ENCODE assay signal across 17 cellular contexts in the genomic region with DNA sequence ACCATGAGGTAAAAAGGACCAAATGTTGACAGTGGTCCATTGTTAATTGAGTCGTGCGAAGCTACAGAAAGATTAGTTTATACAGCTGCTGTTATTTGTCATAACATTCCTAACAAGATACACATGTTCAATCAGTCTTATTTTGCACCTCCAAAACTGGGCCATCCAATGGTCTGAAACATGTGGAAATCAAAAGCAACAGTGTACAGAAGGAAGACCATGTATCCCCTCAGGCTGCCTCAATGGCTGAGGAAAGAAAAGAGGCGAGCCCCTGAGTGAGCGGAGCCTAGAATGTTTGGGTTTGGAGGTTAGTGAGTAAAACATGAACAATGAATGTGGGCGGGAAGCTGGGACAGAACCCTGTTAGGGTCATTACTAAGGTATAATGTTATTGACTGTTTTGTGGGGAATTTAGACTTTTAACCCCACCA. TPM values are rescaled to one million over a fixed set of nuclear protein-coding genes. Genes with fewer than 3 reads are reported as not detected.
DNase-seq lines count a peak whose midpoint lies in the region; ATAC-seq and TF ChIP-seq lines count a peak whose summit lies in the region.
"Had no signal": no experiment of that assay in that cellular context is flagged by ENCODE, and none has a peak within 500 bp of the region (broad histone marks: within the 10 kb centered on the region; RNA-seq: fewer than 3 reads in every experiment).

No MANE protein-coding gene starts in this region.

- H3K4me1 Mint-ChIP-seq in activated CD4-positive, alpha-beta T cell treated with anti-CD3 and anti-CD28 coated beads for 36 hours, result peaks cover 5% of the 10 kb centered on the region
- H3K4me1 Mint-ChIP-seq: activated CD4-positive, alpha-beta T cell treated with anti-CD3 and anti-CD28 coated beads, Interleukin-2, amount 10 ng/mL, durations not matched to agents 24 days and 14 days had no signal

- CTCF ChIA-PET in mammary epithelial cell (lab: Charles Lee; ENCODE audit: low non-redundant PET), result no interaction called here
- CTCF ChIA-PET in activated CD4-positive, alpha-beta T cell treated with anti-CD3 and anti-CD28 coated beads for 36 hours (lab: Charles Lee), result no interaction called here

- H3K27me3 ChIP-seq in mammary epithelial cell (ENCODE audit: insufficient read depth, low read length) (no peaks in the 10 kb centered on the region), kidney epithelial cell (ENCODE audit: control insufficient read depth, insufficient read depth, low read length) (no peaks in the 10 kb centered on the region), esophagus squamous epithelium (no peaks in the 10 kb centered on the region)
- H3K27me3 ChIP-seq: BE2C, cardiac muscle cell had no signal

- no peaks in the 10 kb centered on the region for H3K9me3 ChIP-seq in mammary epithelial cell (replicated peaks; ENCODE audit: insufficient read depth, low read length)
- H3K9me3 ChIP-seq in esophagus squamous epithelium, result no peaks in the 10 kb centered on the region
- H3K9me3 ChIP-seq: BE2C had no signal

- H3K4me3 Mint-ChIP-seq in activated CD4-positive, alpha-beta T cell treated with anti-CD3 and anti-CD28 coated beads for 36 hours, result no peak overlapping the region
- H3K4me3 Mint-ChIP-seq: activated CD4-positive, alpha-beta T cell treated with anti-CD3 and anti-CD28 coated beads, Interleukin-2, amount 10 ng/mL, durations not matched to agents 24 days and 14 days; activated T-helper 1 cell treated with anti-CD3 and anti-CD28 coated beads, Interleukin-12 subunit alpha, Interleukin-12 subunit beta, Interleukin-2, Interleukin-4 antibody, amounts not matched to agents 30 ng/mL and 10 ng/mL and 1 ng/mL, durations not matched to agents 14 hours and 24 hours and 36 hours; H9; stimulated activated naive CD8-positive, alpha-beta T cell treated with anti-CD3 and anti-CD28 coated beads, Interleukin-15, Interleukin-2, amounts not matched to agents 100 ng/mL and 50 ng/mL, for 24 hours; T-helper 1 cell treated with Interleukin-12 subunit alpha and Interleukin-12 subunit beta and Interleukin-4 antibody, amounts not matched to agents 30 μg/mL and 1 μg/mL, for 36 hours had no signal

- no peaks in the 10 kb centered on the region for H3K36me3 Mint-ChIP-seq in activated CD4-positive, alpha-beta T cell treated with anti-CD3 and anti-CD28 coated beads for 36 hours (ENCODE audit: low read depth)

- no TSS peak for BruUV-seq in mammary epithelial cell (replicated peaks; lab: Mats Ljungman, UMichigan)

- peak overlapping the region; percentile 56 for H3K9ac ChIP-seq in mammary epithelial cell (ENCODE audit: insufficient read depth, low read length)

- no peaks in the 10 kb centered on the region for H3K9me3 Mint-ChIP-seq in activated CD4-positive, alpha-beta T cell treated with anti-CD3 and anti-CD28 coated beads for 36 hours (ENCODE audit: low read depth)
- H3K9me3 Mint-ChIP-seq: activated CD4-positive, alpha-beta T cell treated with anti-CD3 and anti-CD28 coated beads, Interleukin-2, amount 10 ng/mL, durations not matched to agents 24 days and 14 days; activated T-helper 1 cell treated with anti-CD3 and anti-CD28 coated beads, Interleukin-12 subunit alpha, Interleukin-12 subunit beta, Interleukin-2, Interleukin-4 antibody, amounts not matched to agents 30 ng/mL and 10 ng/mL and 1 ng/mL, durations not matched to agents 14 hours and 24 hours and 36 hours; H9; stimulated activated naive CD8-positive, alpha-beta T cell treated with anti-CD3 and anti-CD28 coated beads, Interleukin-15, Interleukin-2, amounts not matched to agents 100 ng/mL and 50 ng/mL, for 24 hours; T-helper 1 cell treated with Interleukin-12 subunit alpha and Interleukin-12 subunit beta and Interleukin-4 antibody, amounts not matched to agents 30 μg/mL and 1 μg/mL, for 36 hours had no signal

- H3K27ac Mint-ChIP-seq in activated CD4-positive, alpha-beta T cell treated with anti-CD3 and anti-CD28 coated beads for 36 hours, result no peak overlapping the region
- H3K27ac Mint-ChIP-seq: activated CD4-positive, alpha-beta T cell treated with anti-CD3 and anti-CD28 coated beads, Interleukin-2, amount 10 ng/mL, durations not matched to agents 24 days and 14 days; activated T-helper 1 cell treated with anti-CD3 and anti-CD28 coated beads, Interleukin-12 subunit alpha, Interleukin-12 subunit beta, Interleukin-2, Interleukin-4 antibody, amounts not matched to agents 30 ng/mL and 10 ng/mL and 1 ng/mL, durations not matched to agents 14 hours and 24 hours and 36 hours; stimulated activated naive CD8-positive, alpha-beta T cell treated with anti-CD3 and anti-CD28 coated beads, Interleukin-15, Interleukin-2, amounts not matched to agents 100 ng/mL and 50 ng/mL, for 24 hours; T-helper 1 cell treated with Interleukin-12 subunit alpha and Interleukin-12 subunit beta and Interleukin-4 antibody, amounts not matched to agents 30 μg/mL and 1 μg/mL, for 36 hours had no signal

- intact Hi-C loops in mammary epithelial cell (cut with micrococcal nuclease) (loop anchor here (2.0 kb wide), 1 partner anchor 28 kb away; no protein-coding TSS in a partner anchor), esophagus squamous epithelium (cut with DNase I) (no loop called here)
- intact Hi-C loops in activated CD4-positive, alpha-beta T cell treated with anti-CD3 and anti-CD28 coated beads for 36 hours (cut with DNase I, micrococcal nuclease), result no loop called here

- TF ChIP-seq POLR2A in esophagus squamous epithelium (IDR thresholded peaks at IDR 0.05), result no peak

- peak; percentile 46 for DNase-seq in AG10803 (ENCODE audit: low read depth)
- DNase-seq in HS-5 (ENCODE audit: low read depth), result peak; percentile 33
- peak; percentile 89 for DNase-seq in mammary epithelial cell
- peak; percentile 25 for DNase-seq in kidney epithelial cell (ENCODE audit: low read depth)
- no peak for DNase-seq in hypothalamus (lab: John Stamatoyannopoulos, UW)
- DNase-seq in esophagus squamous epithelium (lab: John Stamatoyannopoulos, UW), result no peak
- DNase-seq in NCI-H446 (lab: John Stamatoyannopoulos, UW), result no peak
- DNase-seq in activated CD4-positive, alpha-beta T cell treated with anti-CD3 and anti-CD28 coated beads for 36 hours, result no peak
- DNase-seq: activated CD4-positive, alpha-beta T cell treated with anti-CD3 and anti-CD28 coated beads, Interleukin-2, amount 10 ng/mL, durations not matched to agents 24 days and 14 days; BE2C; DMS79; H9; NCI-H2171 treated with DMSO at 0.1 percent for 48 hours had no signal

- H3K79me2 ChIP-seq in mammary epithelial cell (ENCODE audit: insufficient read depth, low read length), result peaks cover 83% of the 10 kb centered on the region

- H4K20me1 ChIP-seq in mammary epithelial cell (ENCODE audit: insufficient read depth, low read length), result no peaks in the 10 kb centered on the region

- dilution Hi-C loops in mammary epithelial cell (cut with HindIII; ENCODE audit: low sequenced_read_pairs), result no loop called here

- TF ChIP-seq CTCF in AG10803 (conservative IDR thresholded peaks at IDR 0.05; ENCODE audit: low read length), result no peak
- TF ChIP-seq CTCF in mammary epithelial cell (conservative IDR thresholded peaks at IDR 0.05 in 1 of 2, IDR thresholded peaks at IDR 0.05 in 1 of 2; ENCODE audit: extremely low read depth in 1 of 2, insufficient read depth in 1 of 2, low read depth in 1 of 2, low read length in 2 of 2), result no peak
- TF ChIP-seq CTCF in kidney epithelial cell (IDR thresholded peaks at IDR 0.05; ENCODE audit: insufficient read depth, low read length, poor library complexity, severe bottlenecking), result no peak
- no peak for TF ChIP-seq CTCF in esophagus squamous epithelium (IDR thresholded peaks at IDR 0.05)

- no peak for ATAC-seq in activated CD4-positive, alpha-beta T cell treated with anti-CD3 and anti-CD28 coated beads for 36 hours

- H3K4me1 ChIP-seq in mammary epithelial cell (ENCODE audit: insufficient read depth, low read length) (peaks cover 46% of the 10 kb centered on the region), esophagus squamous epithelium (peaks cover 3 to 78% (median 32%) of the 10 kb centered on the region in 3 donors)

- peak overlapping the region; percentile 72 for H3K4me2 ChIP-seq in mammary epithelial cell (ENCODE audit: insufficient read depth, low read depth, low read length)

- H3K27ac ChIP-seq in mammary epithelial cell (ENCODE audit: insufficient read depth, low read depth, low read length) (peak overlapping the region; percentile 75), esophagus squamous epithelium (no peak overlapping the region)
- H3K27ac ChIP-seq: cardiac muscle cell had no signal

- peaks cover 20% of the 10 kb centered on the region for H3K27me3 Mint-ChIP-seq in activated CD4-positive, alpha-beta T cell treated with anti-CD3 and anti-CD28 coated beads for 36 hours

- H3K4me3 ChIP-seq in AG10803 (ENCODE audit: low read length) (no peak overlapping the region), mammary epithelial cell (replicated peaks in 1 of 3; ENCODE audit: insufficient read depth in 1 of 3, low read depth in 2 of 3, low read length in 3 of 3) (no peak overlapping the region), kidney epithelial cell (ENCODE audit: low read depth, low read length) (no peak overlapping the region), esophagus squamous epithelium (no peak overlapping the region)
- H3K4me3 ChIP-seq: cardiac muscle cell had no signal

- H3K36me3 ChIP-seq in mammary epithelial cell (ENCODE audit: insufficient read depth, low read length) (no peaks in the 10 kb centered on the region), kidney epithelial cell (ENCODE audit: control insufficient read depth, insufficient read depth, low read length) (no peaks in the 10 kb centered on the region), esophagus squamous epithelium (no peaks in the 10 kb centered on the region)
- H3K36me3 ChIP-seq: BE2C, cardiac muscle cell had no signal

- H2AFZ ChIP-seq in mammary epithelial cell (ENCODE audit: low read depth, low read length), result no peak overlapping the region

- in situ Hi-C loops in mammary epithelial cell (cut with MboI; ENCODE audit: low sequenced_read_pairs in 2 of 2), result no loop called here

- 0% methylated on average over 5 of the region's 5 CpGs for WGBS in mammary epithelial cell (ENCODE audit: low coverage, missing lambda C conversion rate)
- WGBS in esophagus squamous epithelium, 2 donors, result 65 to 76% methylated on average over 5 of the region's 5 CpGs

- POLR2A ChIA-PET in activated CD4-positive, alpha-beta T cell treated with anti-CD3 and anti-CD28 coated beads for 36 hours (lab: Charles Lee), result no interaction called here

RNA-seq across cellular contexts. Expression of gene NFIB, which starts 35.6 kb away (rescaled TPM):
- total RNA-seq in mammary epithelial cell, result 10 to 100 TPM; 64.3 to 96.9 TPM
- polyA plus RNA-seq in mammary epithelial cell, result 37.4 TPM
- polyA minus RNA-seq in mammary epithelial cell, result 360 TPM
- 3.1 and 3.3 TPM in 2 replicates for total RNA-seq in kidney epithelial cell
- total RNA-seq in esophagus squamous epithelium, result 10 to 100 TPM; 16.8 to 38.1 (median 23.0) TPM
- not detected for total RNA-seq in activated CD4-positive, alpha-beta T cell treated with anti-CD3 and anti-CD28 coated beads for 36 hours
- total RNA-seq: activated CD4-positive, alpha-beta T cell treated with anti-CD3 and anti-CD28 coated beads, Interleukin-2, amount 10 ng/mL, durations not matched to agents 24 days and 14 days; activated T-helper 1 cell treated with anti-CD3 and anti-CD28 coated beads, Interleukin-12 subunit alpha, Interleukin-12 subunit beta, Interleukin-2, Interleukin-4 antibody, amounts not matched to agents 30 ng/mL and 10 ng/mL and 1 ng/mL, durations not matched to agents 14 hours and 24 hours and 36 hours had no signal

Comparison
In these comparisons a context has a peak if more than half of its experiments do, and no peak if none do; other contexts are left out.
1. DNase-seq: peak in AG10803 (single experiment), HS-5 (single experiment), mammary epithelial cell (single experiment) and kidney epithelial cell (single experiment); none in hypothalamus (0 of 51), esophagus squamous epithelium (single experiment), NCI-H446 (0 of 2) and activated CD4-positive, alpha-beta T cell treated with anti-CD3 and anti-CD28 coated beads for 36 hours (single experiment).